ENCODE assay signal across 1 cellular context in the genomic region with DNA sequence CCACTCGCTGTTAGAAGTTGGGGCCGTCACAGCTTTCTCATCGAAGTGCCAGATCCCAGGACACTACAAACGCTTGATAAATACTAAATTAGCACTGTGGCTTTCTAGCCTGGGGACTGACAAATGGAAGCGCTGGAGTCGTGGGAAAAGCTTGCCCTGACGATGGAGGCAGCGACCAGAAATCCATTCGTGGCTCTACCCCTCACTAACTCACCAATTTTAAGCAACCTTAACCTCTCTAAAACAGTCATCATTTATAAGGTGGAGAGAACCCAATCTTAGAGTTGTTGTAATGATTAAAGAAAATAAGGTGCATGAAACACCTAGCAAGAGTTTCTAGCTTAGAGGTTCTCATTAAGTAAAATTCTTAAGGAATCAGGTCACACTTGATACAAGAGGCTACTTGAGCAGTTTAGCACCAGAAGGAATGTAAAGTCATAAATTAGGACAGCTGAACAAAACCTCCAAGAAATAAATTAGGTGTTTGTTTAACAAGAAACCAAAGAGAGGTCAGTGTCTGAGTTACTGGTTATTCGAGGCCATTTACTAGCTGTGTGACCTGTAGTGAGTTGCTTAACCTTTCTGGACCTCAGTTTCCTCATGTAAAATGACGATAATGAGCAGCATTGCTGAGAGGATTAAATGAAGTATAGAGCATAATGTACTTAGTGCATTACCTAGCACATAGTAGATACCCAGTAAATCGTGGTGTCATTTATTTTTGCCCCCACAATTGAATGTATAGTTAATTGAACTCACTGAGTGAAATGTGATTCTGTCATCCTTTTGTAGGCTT.
TF ChIP-seq lines count a peak whose summit lies in the region.

No MANE protein-coding gene starts in this region.

TF ChIP-seq in GM23338, 12 proteins besides CTCF, POLR2A, EP300 and RAD21 (continued from another document):
- TF ChIP-seq, protein P1, sequence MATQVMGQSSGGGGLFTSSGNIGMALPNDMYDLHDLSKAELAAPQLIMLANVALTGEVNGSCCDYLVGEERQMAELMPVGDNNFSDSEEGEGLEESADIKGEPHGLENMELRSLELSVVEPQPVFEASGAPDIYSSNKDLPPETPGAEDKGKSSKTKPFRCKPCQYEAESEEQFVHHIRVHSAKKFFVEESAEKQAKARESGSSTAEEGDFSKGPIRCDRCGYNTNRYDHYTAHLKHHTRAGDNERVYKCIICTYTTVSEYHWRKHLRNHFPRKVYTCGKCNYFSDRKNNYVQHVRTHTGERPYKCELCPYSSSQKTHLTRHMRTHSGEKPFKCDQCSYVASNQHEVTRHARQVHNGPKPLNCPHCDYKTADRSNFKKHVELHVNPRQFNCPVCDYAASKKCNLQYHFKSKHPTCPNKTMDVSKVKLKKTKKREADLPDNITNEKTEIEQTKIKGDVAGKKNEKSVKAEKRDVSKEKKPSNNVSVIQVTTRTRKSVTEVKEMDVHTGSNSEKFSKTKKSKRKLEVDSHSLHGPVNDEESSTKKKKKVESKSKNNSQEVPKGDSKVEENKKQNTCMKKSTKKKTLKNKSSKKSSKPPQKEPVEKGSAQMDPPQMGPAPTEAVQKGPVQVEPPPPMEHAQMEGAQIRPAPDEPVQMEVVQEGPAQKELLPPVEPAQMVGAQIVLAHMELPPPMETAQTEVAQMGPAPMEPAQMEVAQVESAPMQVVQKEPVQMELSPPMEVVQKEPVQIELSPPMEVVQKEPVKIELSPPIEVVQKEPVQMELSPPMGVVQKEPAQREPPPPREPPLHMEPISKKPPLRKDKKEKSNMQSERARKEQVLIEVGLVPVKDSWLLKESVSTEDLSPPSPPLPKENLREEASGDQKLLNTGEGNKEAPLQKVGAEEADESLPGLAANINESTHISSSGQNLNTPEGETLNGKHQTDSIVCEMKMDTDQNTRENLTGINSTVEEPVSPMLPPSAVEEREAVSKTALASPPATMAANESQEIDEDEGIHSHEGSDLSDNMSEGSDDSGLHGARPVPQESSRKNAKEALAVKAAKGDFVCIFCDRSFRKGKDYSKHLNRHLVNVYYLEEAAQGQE (IDR thresholded peaks at IDR 0.05; ENCODE audit: unreplicated experiment) = no peak
- TF ChIP-seq CREB1 (CRISPR knock-in tag; IDR thresholded peaks at IDR 0.05; ENCODE audit: low read depth) (no peak), ZNF331 (CRISPR knock-in tag; IDR thresholded peaks at IDR 0.05; ENCODE audit: low read depth) (no peak), JUNB (IDR thresholded peaks at IDR 0.05; ENCODE audit: unreplicated experiment) (no peak)
TF ChIP-seq in GM23338: peak in this region for 0.
